1 cellular context compared by ENCODE assay signal in genomic region chr3:58157649-58158048, GRCh38.
TF ChIP-seq lines count a peak whose summit lies in the region.

No MANE protein-coding gene starts in this region.

TF ChIP-seq in HepG2, 621 proteins besides CTCF, POLR2A, EP300 and RAD21:
- TF ChIP-seq FIP1L1 (IDR thresholded peaks at IDR 0.05; ENCODE audit: borderline replicate concordance, insufficient read depth, low read depth, low read length) (no peak), RBM22 (optimal IDR thresholded peaks at IDR 0.05; ENCODE audit: low read length) (peak; percentile 27)
